Comparison of ENCODE assay signal across 8 cellular contexts in the genomic region with DNA sequence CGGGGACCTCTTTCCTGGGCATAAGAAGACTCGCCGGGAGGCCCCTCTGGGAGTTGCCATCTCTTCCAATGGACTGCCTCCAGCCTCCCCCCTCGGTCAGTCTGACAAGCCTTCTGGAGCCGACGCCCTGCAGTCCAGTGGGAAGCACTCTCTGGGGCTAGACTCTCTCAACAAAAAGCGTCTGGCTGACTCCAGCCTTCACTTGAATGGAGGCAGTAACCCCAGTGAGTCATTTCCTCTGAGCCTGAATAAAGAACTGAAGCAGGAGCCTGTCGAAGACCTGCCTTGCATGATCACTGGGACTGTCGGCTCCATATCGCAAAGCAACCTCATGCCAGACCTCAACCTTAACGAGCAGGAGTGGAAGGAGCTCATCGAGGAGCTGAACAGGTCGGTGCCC. TPM values are rescaled to one million over a fixed set of nuclear protein-coding genes. Genes with fewer than 3 reads are reported as not detected.
DNase-seq lines count a peak whose midpoint lies in the region; ATAC-seq lines count a peak whose summit lies in the region.

No MANE protein-coding gene starts in this region.

- DNase-seq in Caki2 (ENCODE audit: low read depth) (peak; percentile 52), OCI-M1 (lab: John Stamatoyannopoulos, UW) (peak; percentile 24), epithelial cell of prostate (ENCODE audit: low read depth, low spot score) (peak; percentile 36), non-pigmented ciliary epithelial cell (ENCODE audit: low read depth) (peak; percentile 69), mucosa of gallbladder (ENCODE audit: low spot score) (no peak), NCI-H1694 (lab: John Stamatoyannopoulos, UW) (no peak)

- peak overlapping the region; percentile 74 for H3K27ac ChIP-seq in epithelial cell of prostate

- in situ Hi-C loops in Caki2 (cut with HindIII; ENCODE audit: low pct_unique_long_range_greater_than_20kb, low sequenced_read_pairs), result no loop called here

- no peak for ATAC-seq in GM19023 (IDR thresholded peaks at IDR 0.05; ENCODE audit: unreplicated experiment)
- no peak for ATAC-seq in HG02981 (IDR thresholded peaks at IDR 0.05; ENCODE audit: unreplicated experiment)

RNA-seq across cellular contexts. Expression of a gene that starts 28.4 kb away (rescaled TPM):
- total RNA-seq in Caki2 (2014; rRNA removed; shearing (Covaris generic); ENCODE audit: low replicate concordance), result 1.3 TPM in 1 of 2 replicates, not detected in the other
- total RNA-seq in mucosa of gallbladder, result 26.0 TPM

RNA-seq across cellular contexts. Expression of a gene that starts 32.8 kb away (rescaled TPM):
- total RNA-seq in Caki2 (2014; rRNA removed; shearing (Covaris generic); ENCODE audit: low replicate concordance), result 5.2 and 13.4 TPM in 2 replicates
- 36.6 TPM for total RNA-seq in mucosa of gallbladder

RNA-seq across cellular contexts. Expression of a gene that starts 41.3 kb away (rescaled TPM):
- 656 and 666 TPM in 2 replicates for total RNA-seq in Caki2 (2014; rRNA removed; shearing (Covaris generic); ENCODE audit: low replicate concordance)
- 272 TPM for total RNA-seq in mucosa of gallbladder

RNA-seq across cellular contexts. Expression of a gene that starts 55.3 kb away (rescaled TPM):
- total RNA-seq in Caki2 (2014; rRNA removed; shearing (Covaris generic); ENCODE audit: low replicate concordance), result 1,023 and 1,203 TPM in 2 replicates
- 711 TPM for total RNA-seq in mucosa of gallbladder

Comparison
In these comparisons a context has a peak if more than half of its experiments do, and no peak if none do; other contexts are left out.
1. DNase-seq: peak in Caki2 (single experiment), OCI-M1 (single experiment), epithelial cell of prostate (single experiment) and non-pigmented ciliary epithelial cell (single experiment); none in mucosa of gallbladder (single experiment) and NCI-H1694 (single experiment).
2. RNA of a gene that starts 28.4 kb away (total RNA-seq): 26.0 TPM in mucosa of gallbladder (single experiment); 1.3 TPM in Caki2; every median in the first group is over 10 times any median in the second.